1 cellular context compared by ENCODE assay signal in the genomic region with DNA sequence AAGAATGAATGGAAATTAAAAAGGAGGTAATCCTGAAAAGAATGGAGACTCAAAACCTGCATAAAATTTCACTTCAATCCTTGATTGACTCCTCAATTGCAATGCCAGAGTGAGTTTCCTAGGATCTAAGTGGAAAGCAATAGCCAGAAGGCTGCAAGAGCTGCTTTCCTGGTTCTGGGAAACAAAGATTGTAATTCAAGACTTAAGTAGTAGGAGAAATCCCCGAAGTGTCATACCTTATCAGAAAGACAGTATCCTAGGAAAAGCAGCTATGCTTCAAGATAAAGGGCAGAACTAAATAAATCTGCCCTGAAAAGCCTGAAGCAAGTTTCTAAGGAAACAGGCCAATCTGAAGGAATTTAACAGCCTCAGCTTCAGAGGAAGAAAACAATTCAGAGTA.
TF ChIP-seq lines count a peak whose summit lies in the region.

No MANE protein-coding gene starts in this region.

TF ChIP-seq in H1, 55 proteins besides CTCF, POLR2A, EP300 and RAD21 (continued from another document):
- TF ChIP-seq, protein P1, sequence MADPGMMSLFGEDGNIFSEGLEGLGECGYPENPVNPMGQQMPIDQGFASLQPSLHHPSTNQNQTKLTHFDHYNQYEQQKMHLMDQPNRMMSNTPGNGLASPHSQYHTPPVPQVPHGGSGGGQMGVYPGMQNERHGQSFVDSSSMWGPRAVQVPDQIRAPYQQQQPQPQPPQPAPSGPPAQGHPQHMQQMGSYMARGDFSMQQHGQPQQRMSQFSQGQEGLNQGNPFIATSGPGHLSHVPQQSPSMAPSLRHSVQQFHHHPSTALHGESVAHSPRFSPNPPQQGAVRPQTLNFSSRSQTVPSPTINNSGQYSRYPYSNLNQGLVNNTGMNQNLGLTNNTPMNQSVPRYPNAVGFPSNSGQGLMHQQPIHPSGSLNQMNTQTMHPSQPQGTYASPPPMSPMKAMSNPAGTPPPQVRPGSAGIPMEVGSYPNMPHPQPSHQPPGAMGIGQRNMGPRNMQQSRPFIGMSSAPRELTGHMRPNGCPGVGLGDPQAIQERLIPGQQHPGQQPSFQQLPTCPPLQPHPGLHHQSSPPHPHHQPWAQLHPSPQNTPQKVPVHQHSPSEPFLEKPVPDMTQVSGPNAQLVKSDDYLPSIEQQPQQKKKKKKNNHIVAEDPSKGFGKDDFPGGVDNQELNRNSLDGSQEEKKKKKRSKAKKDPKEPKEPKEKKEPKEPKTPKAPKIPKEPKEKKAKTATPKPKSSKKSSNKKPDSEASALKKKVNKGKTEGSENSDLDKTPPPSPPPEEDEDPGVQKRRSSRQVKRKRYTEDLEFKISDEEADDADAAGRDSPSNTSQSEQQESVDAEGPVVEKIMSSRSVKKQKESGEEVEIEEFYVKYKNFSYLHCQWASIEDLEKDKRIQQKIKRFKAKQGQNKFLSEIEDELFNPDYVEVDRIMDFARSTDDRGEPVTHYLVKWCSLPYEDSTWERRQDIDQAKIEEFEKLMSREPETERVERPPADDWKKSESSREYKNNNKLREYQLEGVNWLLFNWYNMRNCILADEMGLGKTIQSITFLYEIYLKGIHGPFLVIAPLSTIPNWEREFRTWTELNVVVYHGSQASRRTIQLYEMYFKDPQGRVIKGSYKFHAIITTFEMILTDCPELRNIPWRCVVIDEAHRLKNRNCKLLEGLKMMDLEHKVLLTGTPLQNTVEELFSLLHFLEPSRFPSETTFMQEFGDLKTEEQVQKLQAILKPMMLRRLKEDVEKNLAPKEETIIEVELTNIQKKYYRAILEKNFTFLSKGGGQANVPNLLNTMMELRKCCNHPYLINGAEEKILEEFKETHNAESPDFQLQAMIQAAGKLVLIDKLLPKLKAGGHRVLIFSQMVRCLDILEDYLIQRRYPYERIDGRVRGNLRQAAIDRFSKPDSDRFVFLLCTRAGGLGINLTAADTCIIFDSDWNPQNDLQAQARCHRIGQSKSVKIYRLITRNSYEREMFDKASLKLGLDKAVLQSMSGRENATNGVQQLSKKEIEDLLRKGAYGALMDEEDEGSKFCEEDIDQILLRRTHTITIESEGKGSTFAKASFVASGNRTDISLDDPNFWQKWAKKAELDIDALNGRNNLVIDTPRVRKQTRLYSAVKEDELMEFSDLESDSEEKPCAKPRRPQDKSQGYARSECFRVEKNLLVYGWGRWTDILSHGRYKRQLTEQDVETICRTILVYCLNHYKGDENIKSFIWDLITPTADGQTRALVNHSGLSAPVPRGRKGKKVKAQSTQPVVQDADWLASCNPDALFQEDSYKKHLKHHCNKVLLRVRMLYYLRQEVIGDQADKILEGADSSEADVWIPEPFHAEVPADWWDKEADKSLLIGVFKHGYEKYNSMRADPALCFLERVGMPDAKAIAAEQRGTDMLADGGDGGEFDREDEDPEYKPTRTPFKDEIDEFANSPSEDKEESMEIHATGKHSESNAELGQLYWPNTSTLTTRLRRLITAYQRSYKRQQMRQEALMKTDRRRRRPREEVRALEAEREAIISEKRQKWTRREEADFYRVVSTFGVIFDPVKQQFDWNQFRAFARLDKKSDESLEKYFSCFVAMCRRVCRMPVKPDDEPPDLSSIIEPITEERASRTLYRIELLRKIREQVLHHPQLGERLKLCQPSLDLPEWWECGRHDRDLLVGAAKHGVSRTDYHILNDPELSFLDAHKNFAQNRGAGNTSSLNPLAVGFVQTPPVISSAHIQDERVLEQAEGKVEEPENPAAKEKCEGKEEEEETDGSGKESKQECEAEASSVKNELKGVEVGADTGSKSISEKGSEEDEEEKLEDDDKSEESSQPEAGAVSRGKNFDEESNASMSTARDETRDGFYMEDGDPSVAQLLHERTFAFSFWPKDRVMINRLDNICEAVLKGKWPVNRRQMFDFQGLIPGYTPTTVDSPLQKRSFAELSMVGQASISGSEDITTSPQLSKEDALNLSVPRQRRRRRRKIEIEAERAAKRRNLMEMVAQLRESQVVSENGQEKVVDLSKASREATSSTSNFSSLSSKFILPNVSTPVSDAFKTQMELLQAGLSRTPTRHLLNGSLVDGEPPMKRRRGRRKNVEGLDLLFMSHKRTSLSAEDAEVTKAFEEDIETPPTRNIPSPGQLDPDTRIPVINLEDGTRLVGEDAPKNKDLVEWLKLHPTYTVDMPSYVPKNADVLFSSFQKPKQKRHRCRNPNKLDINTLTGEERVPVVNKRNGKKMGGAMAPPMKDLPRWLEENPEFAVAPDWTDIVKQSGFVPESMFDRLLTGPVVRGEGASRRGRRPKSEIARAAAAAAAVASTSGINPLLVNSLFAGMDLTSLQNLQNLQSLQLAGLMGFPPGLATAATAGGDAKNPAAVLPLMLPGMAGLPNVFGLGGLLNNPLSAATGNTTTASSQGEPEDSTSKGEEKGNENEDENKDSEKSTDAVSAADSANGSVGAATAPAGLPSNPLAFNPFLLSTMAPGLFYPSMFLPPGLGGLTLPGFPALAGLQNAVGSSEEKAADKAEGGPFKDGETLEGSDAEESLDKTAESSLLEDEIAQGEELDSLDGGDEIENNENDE (IDR thresholded peaks at IDR 0.05; ENCODE audit: insufficient replicate concordance, low read length) = no peak
- TF ChIP-seq GABPA (IDR thresholded peaks at IDR 0.05; ENCODE audit: borderline replicate concordance, insufficient read depth, low read length) (no peak), EGR1 (IDR thresholded peaks at IDR 0.05; ENCODE audit: borderline replicate concordance, low read depth, low read length) (no peak), TCF12 (IDR thresholded peaks at IDR 0.05; ENCODE audit: low read depth, low read length) (no peak)
TF ChIP-seq in H1: peak in this region for 0.
